Comparison of ENCODE assay signal across 27 cellular contexts in the genomic region with DNA sequence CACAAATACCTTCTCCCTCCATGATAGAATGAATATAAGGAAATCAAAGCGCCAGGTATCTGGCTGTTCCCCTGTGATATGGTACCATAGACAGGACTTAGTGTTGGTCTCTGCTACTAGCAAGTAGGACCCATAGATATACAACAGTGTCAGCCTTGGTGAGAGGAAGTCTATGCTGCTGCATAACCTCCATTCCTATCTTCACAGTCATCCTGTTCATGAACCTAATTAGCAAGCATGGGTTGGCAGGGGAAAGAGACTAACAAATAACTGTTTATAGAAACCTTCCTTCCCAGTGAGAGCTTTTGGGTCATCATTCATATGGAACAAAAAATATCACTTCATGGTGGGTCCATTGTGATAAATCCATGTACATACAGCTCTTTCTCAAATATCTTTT.
DNase-seq lines count a peak whose midpoint lies in the region; ATAC-seq, FAIRE-seq and TF ChIP-seq lines count a peak whose summit lies in the region.
"Had no signal": no experiment of that assay in that cellular context is flagged by ENCODE, and none has a peak within 500 bp of the region (broad histone marks: within the 10 kb centered on the region; RNA-seq: fewer than 3 reads in every experiment).

No MANE protein-coding gene starts in this region.

- no peak overlapping the region for H3K4me2 ChIP-seq in trophoblast cell (ENCODE audit: low read length)
- H3K4me2 ChIP-seq: hepatocyte had no signal

- no peak overlapping the region for H2BK120ac ChIP-seq in trophoblast cell (ENCODE audit: insufficient read depth, low read length, poor library complexity)

- no peak overlapping the region for H3K4ac ChIP-seq in trophoblast cell (ENCODE audit: low read depth, low read length)

- H3K9me3 ChIP-seq in MG63 = no peaks in the 10 kb centered on the region
- no peaks in the 10 kb centered on the region for H3K9me3 ChIP-seq in trophoblast cell (ENCODE audit: insufficient read depth, low read depth, low read length)
- no peaks in the 10 kb centered on the region for H3K9me3 ChIP-seq in T-helper 17 cell (ENCODE audit: control insufficient read depth, low read length, poor library complexity, severe bottlenecking)
- H3K9me3 ChIP-seq: breast epithelium, Peyer's patch, sigmoid colon, upper lobe of right lung had no signal

- no peak overlapping the region for H4K12ac ChIP-seq in trophoblast cell (ENCODE audit: low read depth, low read length)

- no peaks in the 10 kb centered on the region for H3K79me2 ChIP-seq in trophoblast cell (ENCODE audit: control insufficient read depth, insufficient read depth, low read length, poor library complexity)
- H3K79me2 ChIP-seq: hepatocyte had no signal

- H3K18ac ChIP-seq in trophoblast cell (ENCODE audit: low read length) = no peak overlapping the region

- no peak overlapping the region for H2AK5ac ChIP-seq in trophoblast cell (ENCODE audit: low read length)

- no peak overlapping the region for H3K14ac ChIP-seq in trophoblast cell (ENCODE audit: low read length)

- no peak overlapping the region for H2BK12ac ChIP-seq in trophoblast cell (ENCODE audit: low read length)

- no peak overlapping the region for H3K4me3 Mint-ChIP-seq in T-helper 17 cell
- H3K4me3 Mint-ChIP-seq: activated naive CD8-positive, alpha-beta T cell treated with anti-CD3 and anti-CD28 coated beads, Interleukin-2, amount 10 ng/mL, durations not matched to agents 7 days and 5 days; CD4-positive, alpha-beta memory T cell; dendritic cell treated with granulocyte-macrophage colony-stimulating factor and Interleukin-4, amounts not matched to agents 40 ng/mL and 50 ng/mL, for 4 days; immature natural killer cell; nephron progenitor cell had no signal

- H3K27ac Mint-ChIP-seq in T-helper 17 cell = no peak overlapping the region
- H3K27ac Mint-ChIP-seq: activated naive CD8-positive, alpha-beta T cell treated with anti-CD3 and anti-CD28 coated beads, Interleukin-2, amount 10 ng/mL, durations not matched to agents 7 days and 5 days; CD4-positive, alpha-beta memory T cell; dendritic cell treated with granulocyte-macrophage colony-stimulating factor and Interleukin-4, amounts not matched to agents 40 ng/mL and 50 ng/mL, for 4 days; immature natural killer cell; nephron progenitor cell had no signal

- no peaks in the 10 kb centered on the region for H3K36me3 Mint-ChIP-seq in T-helper 17 cell (ENCODE audit: low read depth)
- H3K36me3 Mint-ChIP-seq: CD4-positive, alpha-beta memory T cell; immature natural killer cell had no signal

- H3K27ac ChIP-seq in trophoblast cell (ENCODE audit: low read depth, low read length) = no peak overlapping the region
- H3K27ac ChIP-seq: breast epithelium, foreskin keratinocyte, hepatocyte, Peyer's patch, sigmoid colon, SK-N-MC, upper lobe of right lung had no signal

- TF ChIP-seq POLR2A in H54 (IDR thresholded peaks at IDR 0.05; ENCODE audit: low read depth, low read length) = no peak

- peaks cover 3% of the 10 kb centered on the region for H3K4me1 Mint-ChIP-seq in T-helper 17 cell
- H3K4me1 Mint-ChIP-seq: activated naive CD8-positive, alpha-beta T cell treated with anti-CD3 and anti-CD28 coated beads, Interleukin-2, amount 10 ng/mL, durations not matched to agents 7 days and 5 days; CD4-positive, alpha-beta memory T cell; immature natural killer cell had no signal

- no peak overlapping the region for H3K4me3 ChIP-seq in MG63
- H3K4me3 ChIP-seq in epithelial cell of esophagus (ENCODE audit: low read length) = no peak overlapping the region
- no peak overlapping the region for H3K4me3 ChIP-seq in trophoblast cell (ENCODE audit: low read depth, low read length)
- H3K4me3 ChIP-seq: breast epithelium, GM12878, hepatocyte, Peyer's patch, sigmoid colon, SK-N-MC, upper lobe of right lung had no signal

- no peak overlapping the region for H2AFZ ChIP-seq in trophoblast cell (ENCODE audit: insufficient read depth, low read length, poor library complexity)
- H2AFZ ChIP-seq: hepatocyte had no signal

- H3K79me1 ChIP-seq in trophoblast cell (ENCODE audit: low read length) = no peaks in the 10 kb centered on the region

- H4K8ac ChIP-seq in trophoblast cell (ENCODE audit: low read depth, low read length) = no peak overlapping the region

- no peak overlapping the region for H4K91ac ChIP-seq in trophoblast cell (ENCODE audit: low read depth, low read length)

- H3K36me3 ChIP-seq in MG63 (no peaks in the 10 kb centered on the region), trophoblast cell (ENCODE audit: control insufficient read depth in 1 of 2, insufficient read depth in 2 of 2, low read length in 2 of 2) (no peaks in the 10 kb centered on the region)
- H3K36me3 ChIP-seq: breast epithelium, Peyer's patch, sigmoid colon, upper lobe of right lung had no signal

- H3K27me3 ChIP-seq in MG63 (no peaks in the 10 kb centered on the region), trophoblast cell (ENCODE audit: insufficient read depth, low read length) (no peaks in the 10 kb centered on the region)
- H3K27me3 ChIP-seq: breast epithelium, foreskin keratinocyte, hepatocyte, Peyer's patch, sigmoid colon, upper lobe of right lung had no signal

- DNase-seq in AG20443 (ENCODE audit: low spot score) = peak; percentile 34
- DNase-seq in MG63 = peak; percentile 17
- DNase-seq in epithelial cell of esophagus (ENCODE audit: low read depth) = peak; percentile 4
- peak; percentile 11 to 46 for DNase-seq in trophoblast cell
- no peak for DNase-seq in H54 (ENCODE audit: insufficient read length, low spot score)
- no peak for DNase-seq in T-helper 17 cell
- DNase-seq: activated CD8-positive, alpha-beta memory T cell treated with anti-CD3 and anti-CD28 coated beads, Interleukin-2, amount 50 U/mL, for 48 hours; activated naive CD8-positive, alpha-beta T cell treated with anti-CD3 and anti-CD28 coated beads, Interleukin-2, amount 10 ng/mL, durations not matched to agents 7 days and 5 days; CD4-positive, alpha-beta memory T cell; DMS 273 treated with DMSO at 0.1 percent for 48 hours; GDM1; immature natural killer cell; left ventricle myocardium superior; NCI-H1417 treated with DMSO at 0.1 percent for 48 hours; NCI-H510A treated with DMSO at 0.1 percent for 48 hours; nephron progenitor cell; Peyer's patch; sigmoid colon; upper lobe of right lung had no signal

- no CpG with 5 or more reads among the region's 1 CpG for WGBS in trophoblast cell (ENCODE audit: extremely low coverage, insufficient coverage, insufficient read length)

- no peaks in the 10 kb centered on the region for H3K4me1 ChIP-seq in trophoblast cell (ENCODE audit: control insufficient read depth in 1 of 2, insufficient read depth in 2 of 2, low read length in 2 of 2)
- H3K4me1 ChIP-seq: breast epithelium, foreskin keratinocyte, Peyer's patch, sigmoid colon, upper lobe of right lung had no signal

- H3K27me3 Mint-ChIP-seq in T-helper 17 cell = peaks cover 4% of the 10 kb centered on the region
- H3K27me3 Mint-ChIP-seq: dendritic cell treated with granulocyte-macrophage colony-stimulating factor and Interleukin-4, amounts not matched to agents 40 ng/mL and 50 ng/mL, for 4 days had no signal

- FAIRE-seq in H54 (lab: Jason Lieb, UNC) = no peak
- FAIRE-seq: GM12878 had no signal

- no peak overlapping the region for H3K23ac ChIP-seq in trophoblast cell (ENCODE audit: low read length)

- no peak for TF ChIP-seq CTCF in epithelial cell of esophagus (IDR thresholded peaks at IDR 0.05; ENCODE audit: insufficient read depth, low read depth, low read length, missing control alignments)

- ATAC-seq in GM21619 (IDR thresholded peaks at IDR 0.05; ENCODE audit: unreplicated experiment) = no peak
- ATAC-seq in HG02623 (IDR thresholded peaks at IDR 0.05; ENCODE audit: unreplicated experiment) = no peak
- no peak for ATAC-seq in T-helper 17 cell
- ATAC-seq: foreskin keratinocyte, GM12878, left ventricle myocardium superior, upper lobe of right lung had no signal

- H3K9ac ChIP-seq in trophoblast cell (ENCODE audit: low read length) = no peak overlapping the region

- H2BK5ac ChIP-seq in trophoblast cell (ENCODE audit: low read depth, low read length, poor library complexity) = no peak overlapping the region

Comparison
In these comparisons a context has a peak if more than half of its experiments do, and no peak if none do; other contexts are left out.
1. DNase-seq: peak in AG20443 (single experiment), MG63 (single experiment), epithelial cell of esophagus (single experiment) and trophoblast cell (2 of 2); none in H54 (single experiment) and T-helper 17 cell (0 of 3).